1 cellular context compared by ENCODE assay signal in genomic region chr2:172725284-172725683, GRCh38.
TF ChIP-seq lines count a peak whose summit lies in the region.

No MANE protein-coding gene starts in this region.

TF ChIP-seq in HepG2, 621 proteins besides CTCF, POLR2A, EP300 and RAD21:
- TF ChIP-seq, protein P1, sequence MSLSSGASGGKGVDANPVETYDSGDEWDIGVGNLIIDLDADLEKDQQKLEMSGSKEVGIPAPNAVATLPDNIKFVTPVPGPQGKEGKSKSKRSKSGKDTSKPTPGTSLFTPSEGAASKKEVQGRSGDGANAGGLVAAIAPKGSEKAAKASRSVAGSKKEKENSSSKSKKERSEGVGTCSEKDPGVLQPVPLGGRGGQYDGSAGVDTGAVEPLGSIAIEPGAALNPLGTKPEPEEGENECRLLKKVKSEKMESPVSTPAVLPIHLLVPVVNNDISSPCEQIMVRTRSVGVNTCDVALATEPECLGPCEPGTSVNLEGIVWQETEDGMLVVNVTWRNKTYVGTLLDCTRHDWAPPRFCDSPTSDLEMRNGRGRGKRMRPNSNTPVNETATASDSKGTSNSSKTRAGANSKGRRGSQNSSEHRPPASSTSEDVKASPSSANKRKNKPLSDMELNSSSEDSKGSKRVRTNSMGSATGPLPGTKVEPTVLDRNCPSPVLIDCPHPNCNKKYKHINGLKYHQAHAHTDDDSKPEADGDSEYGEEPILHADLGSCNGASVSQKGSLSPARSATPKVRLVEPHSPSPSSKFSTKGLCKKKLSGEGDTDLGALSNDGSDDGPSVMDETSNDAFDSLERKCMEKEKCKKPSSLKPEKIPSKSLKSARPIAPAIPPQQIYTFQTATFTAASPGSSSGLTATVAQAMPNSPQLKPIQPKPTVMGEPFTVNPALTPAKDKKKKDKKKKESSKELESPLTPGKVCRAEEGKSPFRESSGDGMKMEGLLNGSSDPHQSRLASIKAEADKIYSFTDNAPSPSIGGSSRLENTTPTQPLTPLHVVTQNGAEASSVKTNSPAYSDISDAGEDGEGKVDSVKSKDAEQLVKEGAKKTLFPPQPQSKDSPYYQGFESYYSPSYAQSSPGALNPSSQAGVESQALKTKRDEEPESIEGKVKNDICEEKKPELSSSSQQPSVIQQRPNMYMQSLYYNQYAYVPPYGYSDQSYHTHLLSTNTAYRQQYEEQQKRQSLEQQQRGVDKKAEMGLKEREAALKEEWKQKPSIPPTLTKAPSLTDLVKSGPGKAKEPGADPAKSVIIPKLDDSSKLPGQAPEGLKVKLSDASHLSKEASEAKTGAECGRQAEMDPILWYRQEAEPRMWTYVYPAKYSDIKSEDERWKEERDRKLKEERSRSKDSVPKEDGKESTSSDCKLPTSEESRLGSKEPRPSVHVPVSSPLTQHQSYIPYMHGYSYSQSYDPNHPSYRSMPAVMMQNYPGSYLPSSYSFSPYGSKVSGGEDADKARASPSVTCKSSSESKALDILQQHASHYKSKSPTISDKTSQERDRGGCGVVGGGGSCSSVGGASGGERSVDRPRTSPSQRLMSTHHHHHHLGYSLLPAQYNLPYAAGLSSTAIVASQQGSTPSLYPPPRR (CRISPR knock-in tag; IDR thresholded peaks at IDR 0.05; ENCODE audit: borderline replicate concordance) = no peak
- TF ChIP-seq TCF7L2 (IDR thresholded peaks at IDR 0.05; ENCODE audit: low read depth, low read length) (0 out of 2 replicates have a peak, but pooled peaks have one; percentile 17), RAD51 (IDR thresholded peaks at IDR 0.05; ENCODE audit: borderline replicate concordance) (peak; percentile 57; the same call in 1 of the 2 replicates)
